ENCODE assay signal across 27 cellular contexts in genomic region chr5:35172526-35172925, GRCh38. TPM values are rescaled to one million over a fixed set of nuclear protein-coding genes. Genes with fewer than 3 reads are reported as not detected.
"Had no signal": no experiment of that assay in that cellular context is flagged by ENCODE, and none has a peak within 500 bp of the region (broad histone marks: within the 10 kb centered on the region; RNA-seq: fewer than 3 reads in every experiment).

No MANE protein-coding gene starts in this region.

- H3K4me3 ChIP-seq: SK-N-MC had no signal

- H3K4me3 Mint-ChIP-seq: activated CD4-positive, alpha-beta memory T cell treated with anti-CD3 and anti-CD28 coated beads for 36 hours; activated CD4-positive, alpha-beta T cell treated with anti-CD3 and anti-CD28 coated beads, Interleukin-2, amount 10 ng/mL, durations not matched to agents 7 days and 5 days; activated naive CD4-positive, alpha-beta T cell treated with anti-CD3 and anti-CD28 coated beads for 36 hours; activated naive CD8-positive, alpha-beta T cell; activated T-cell treated with anti-CD3 and anti-CD28 coated beads, Interleukin-2, amount 50 U/mL, for 4 hours; activated T-helper 17 cell treated with anti-CD3 and anti-CD28 coated beads, Interleukin-2, amount 50 U/mL, for 72 hours; brain; central memory CD8-positive, alpha-beta T cell; T-cell had no signal

- DNase-seq: activated CD4-positive, alpha-beta memory T cell treated with anti-CD3 and anti-CD28 coated beads for 36 hours; activated CD4-positive, alpha-beta T cell treated with anti-CD3 and anti-CD28 coated beads, Interleukin-2, amount 10 ng/mL, durations not matched to agents 7 days and 5 days; activated CD4-positive, CD25-positive, alpha-beta regulatory T cell; activated CD8-positive, alpha-beta memory T cell treated with anti-CD3 and anti-CD28 coated beads for 24 hours; activated gamma-delta T cell; activated naive CD4-positive, alpha-beta T cell treated with anti-CD3 and anti-CD28 coated beads for 36 hours; activated T-cell treated with anti-CD3 and anti-CD28 coated beads, Interleukin-2, amount 50 U/mL, for 4 hours; amygdala; Karpas-422; NCI-H1092; NCI-H1417; NCI-H2029; NCI-H510A treated with DMSO at 0.1 percent for 48 hours; NCI-H69; NK-92 treated with Interleukin-12 subunit alpha and Interleukin-12 subunit beta, amount 100 ng/mL, for 24 hours; OCI-M1; RPMI8226; T-cell; T-helper 2 cell; T1000 had no signal

- H3K27ac ChIP-seq: SK-N-MC had no signal

- H3K36me3 Mint-ChIP-seq: activated CD4-positive, alpha-beta memory T cell treated with anti-CD3 and anti-CD28 coated beads for 36 hours; activated naive CD8-positive, alpha-beta T cell; T-cell had no signal

- H3K27ac Mint-ChIP-seq: activated CD4-positive, alpha-beta memory T cell treated with anti-CD3 and anti-CD28 coated beads for 36 hours; activated CD4-positive, alpha-beta T cell treated with anti-CD3 and anti-CD28 coated beads, Interleukin-2, amount 10 ng/mL, durations not matched to agents 7 days and 5 days; activated naive CD4-positive, alpha-beta T cell treated with anti-CD3 and anti-CD28 coated beads for 36 hours; activated naive CD8-positive, alpha-beta T cell; activated T-helper 17 cell treated with anti-CD3 and anti-CD28 coated beads, Interleukin-2, amount 50 U/mL, for 72 hours; brain; T-cell had no signal

- H3K27me3 Mint-ChIP-seq: activated CD4-positive, alpha-beta memory T cell treated with anti-CD3 and anti-CD28 coated beads for 36 hours; central memory CD8-positive, alpha-beta T cell had no signal

- ATAC-seq: activated T-cell treated with anti-CD3 and anti-CD28 coated beads, Interleukin-2, amount 50 U/mL, for 4 hours; activated T-helper 17 cell treated with anti-CD3 and anti-CD28 coated beads, Interleukin-2, amount 50 U/mL, for 72 hours; Panc1; Right ventricle myocardium inferior; T-cell had no signal

- H3K4me1 Mint-ChIP-seq: activated CD4-positive, alpha-beta T cell treated with anti-CD3 and anti-CD28 coated beads, Interleukin-2, amount 10 ng/mL, durations not matched to agents 7 days and 5 days; activated T-helper 17 cell treated with anti-CD3 and anti-CD28 coated beads, Interleukin-2, amount 50 U/mL, for 72 hours; central memory CD8-positive, alpha-beta T cell; T-cell had no signal

RNA-seq across cellular contexts. Expression of gene PRLR, which starts 57.8 kb away (rescaled TPM):
- total RNA-seq: activated CD4-positive, alpha-beta memory T cell treated with anti-CD3 and anti-CD28 coated beads for 36 hours; activated CD4-positive, alpha-beta T cell treated with anti-CD3 and anti-CD28 coated beads, Interleukin-2, amount 10 ng/mL, durations not matched to agents 7 days and 5 days; activated naive CD4-positive, alpha-beta T cell treated with anti-CD3 and anti-CD28 coated beads for 36 hours; activated T-helper 17 cell treated with anti-CD3 and anti-CD28 coated beads, Interleukin-2, amount 50 U/mL, for 72 hours had no signal
